In genomic region chr13:53520132-53520531, GRCh38 we compare ENCODE assay signal across 29 cellular contexts.
"Had no signal": no experiment of that assay in that cellular context is flagged by ENCODE, and none has a peak within 500 bp of the region (broad histone marks: within the 10 kb centered on the region; RNA-seq: fewer than 3 reads in every experiment).

No MANE protein-coding gene starts in this region.

- H3K9me3 Mint-ChIP-seq: activated T-helper 17 cell treated with anti-CD3 and anti-CD28 coated beads, Interleukin-2, amount 50 U/mL, for 72 hours had no signal

- H3K36me3 ChIP-seq: WERI-Rb-1 had no signal

- H3K4me3 ChIP-seq: body of pancreas had no signal

- H3K9me3 ChIP-seq: body of pancreas had no signal

- H3K36me3 Mint-ChIP-seq: activated naive CD8-positive, alpha-beta T cell had no signal

- H3K27me3 Mint-ChIP-seq: activated CD8-positive, alpha-beta T cell treated with anti-CD3 and anti-CD28 coated beads for 36 hours; activated naive CD8-positive, alpha-beta T cell; activated T-helper 17 cell treated with anti-CD3 and anti-CD28 coated beads, Interleukin-2, amount 50 U/mL, for 72 hours; T-helper 17 cell had no signal

- H3K4me1 ChIP-seq: body of pancreas had no signal

- H3K4me3 Mint-ChIP-seq: activated CD8-positive, alpha-beta T cell treated with anti-CD3 and anti-CD28 coated beads for 36 hours; activated naive CD8-positive, alpha-beta T cell; activated T-cell treated with anti-CD3 and anti-CD28 coated beads, Interleukin-2, amount 50 U/mL, for 4 hours; activated T-helper 17 cell treated with anti-CD3 and anti-CD28 coated beads, Interleukin-2, amount 50 U/mL, for 72 hours; T-helper 17 cell; T-helper 2 cell treated with Interferon-gamma antibody and Interleukin-4, amounts not matched to agents 5 μg/mL and 100 μg/mL, for 36 hours had no signal

- H3K27me3 ChIP-seq: body of pancreas had no signal

- H3K4me1 Mint-ChIP-seq: activated T-helper 17 cell treated with anti-CD3 and anti-CD28 coated beads, Interleukin-2, amount 50 U/mL, for 72 hours; T-helper 17 cell had no signal

- H3K27ac Mint-ChIP-seq: activated CD8-positive, alpha-beta T cell treated with anti-CD3 and anti-CD28 coated beads for 36 hours; activated naive CD8-positive, alpha-beta T cell; activated T-helper 17 cell treated with anti-CD3 and anti-CD28 coated beads, Interleukin-2, amount 50 U/mL, for 72 hours; T-helper 17 cell; T-helper 2 cell treated with Interferon-gamma antibody and Interleukin-4, amounts not matched to agents 5 μg/mL and 100 μg/mL, for 36 hours had no signal

- H3K27ac ChIP-seq: body of pancreas, epithelial cell of prostate, WERI-Rb-1 had no signal

- ATAC-seq: activated CD8-positive, alpha-beta T cell treated with anti-CD3 and anti-CD28 coated beads for 36 hours; activated T-cell treated with anti-CD3 and anti-CD28 coated beads, Interleukin-2, amount 50 U/mL, for 4 hours; activated T-helper 17 cell treated with anti-CD3 and anti-CD28 coated beads, Interleukin-2, amount 50 U/mL, for 72 hours; body of pancreas; T-helper 17 cell had no signal

- DNase-seq: activated CD4-positive, alpha-beta T cell treated with anti-CD3 and anti-CD28 coated beads for 4 hours; activated CD4-positive, alpha-beta T cell treated with anti-CD3 and anti-CD28 coated beads, Interleukin-2, amount 50 U/mL, for 1 hour; activated CD4-positive, alpha-beta T cell treated with anti-CD3 and anti-CD28 coated beads, Interleukin-2, amount 50 U/mL, for 48 hours; activated CD4-positive, CD25-positive, alpha-beta regulatory T cell; activated CD4-positive, CD25-positive, alpha-beta regulatory T cell treated with anti-CD3 and anti-CD28 coated beads, Interleukin-2, amount 50 U/mL, for 72 hours; activated CD8-positive, alpha-beta memory T cell treated with anti-CD3 and anti-CD28 coated beads for 24 hours; activated CD8-positive, alpha-beta T cell treated with anti-CD3 and anti-CD28 coated beads for 36 hours; activated effector memory CD4-positive, alpha-beta T cell treated with Interleukin-2 at 50 U/mL for 16 hours; activated gamma-delta T cell treated with Interleukin-2 at 50 U/mL for 16 hours; activated naive CD4-positive, alpha-beta T cell treated with anti-CD3 and anti-CD28 coated beads, Interleukin-2, amount 50 U/mL, for 16 hours; activated naive CD4-positive, alpha-beta T cell treated with Interleukin-2 at 50 U/mL for 16 hours; activated T-cell treated with anti-CD3 and anti-CD28 coated beads, Interleukin-2, amount 50 U/mL, for 4 hours; amniotic stem cell; anterior cingulate cortex; body of pancreas; caudate nucleus; cortex of kidney; dermis blood vessel endothelial cell; effector CD4-positive, alpha-beta T cell; foreskin fibroblast; head of caudate nucleus; T-helper 1 cell; T-helper 17 cell; T1000; WERI-Rb-1 had no signal
